Comparison of ENCODE assay signal across 15 cellular contexts in genomic region chr2:182548031-182548950, GRCh38.
DNase-seq lines count a peak whose midpoint lies in the region; ATAC-seq and TF ChIP-seq lines count a peak whose summit lies in the region.
"Had no signal": no experiment of that assay in that cellular context is flagged by ENCODE, and none has a peak within 500 bp of the region (broad histone marks: within the 10 kb centered on the region; RNA-seq: fewer than 3 reads in every experiment).

No MANE protein-coding gene starts in this region.

- CTCF ChIA-PET in WTC11 (lab: Charles Lee), result no interaction called here

- no peak overlapping the region for H3K27ac Mint-ChIP-seq in WTC11
- H3K27ac Mint-ChIP-seq: endodermal cell had no signal

- no peak for DNase-seq in WTC11 (ENCODE audit: low spot score)
- no peak for DNase-seq in coronary artery (ENCODE audit: low spot score)
- no peak for DNase-seq in left ventricle myocardium superior
- peak; percentile 7 for DNase-seq in smooth muscle cell of the brain vasculature (ENCODE audit: low read depth, low spot score)
- DNase-seq in glomerular visceral epithelial cell (ENCODE audit: extremely low spot score), result no peak
- DNase-seq: activated effector memory CD4-positive, alpha-beta T cell treated with anti-CD3 and anti-CD28 coated beads, Interleukin-2, amount 50 U/mL, for 16 hours; endodermal cell; islet precursor cell; KBM-7; NCI-H1092; NCI-H748 treated with DMSO at 0.1 percent for 48 hours had no signal

- peaks cover 3% of the 10 kb centered on the region; the same call in 1 of the 2 replicates for H3K9me3 Mint-ChIP-seq in WTC11
- H3K9me3 Mint-ChIP-seq: endodermal cell had no signal

- peaks cover 18% of the 10 kb centered on the region for H3K4me1 Mint-ChIP-seq in WTC11

- H3K36me3 Mint-ChIP-seq in WTC11, result no peaks in the 10 kb centered on the region

- peak overlapping the region; percentile 24 to 35 for H3K27ac ChIP-seq in coronary artery
- H3K27ac ChIP-seq: VCaP had no signal

- intact Hi-C loops in left ventricle myocardium superior (cut with micrococcal nuclease), result loop anchor here (10.0 kb wide), 1 partner anchor 107 kb away; no protein-coding TSS in a partner anchor

- ATAC-seq in WTC11, result peak; percentile 56; the same call in 1 of the 2 replicates
- peak; percentile 75 for ATAC-seq in left ventricle myocardium superior
- ATAC-seq in HG02870 (IDR thresholded peaks at IDR 0.05; ENCODE audit: unreplicated experiment), result no peak
- ATAC-seq in HG02642 (IDR thresholded peaks at IDR 0.05; ENCODE audit: poor library complexity, unreplicated experiment), result no peak
- ATAC-seq: Panc1 had no signal

- no peak overlapping the region for H3K4me3 Mint-ChIP-seq in WTC11
- H3K4me3 Mint-ChIP-seq: endodermal cell had no signal

- H3K4me3 ChIP-seq in coronary artery, result peak overlapping the region; percentile 9

- H3K27me3 Mint-ChIP-seq in WTC11 (ENCODE audit: low read depth), result no peaks in the 10 kb centered on the region

- POLR2A ChIA-PET in WTC11 (lab: Charles Lee), result no interaction called here

- TF ChIP-seq CTCF in WTC11 (IDR thresholded peaks at IDR 0.05), result no peak
- no peak for TF ChIP-seq CTCF in coronary artery (IDR thresholded peaks at IDR 0.05)

TF ChIP-seq in WTC11, 78 proteins besides CTCF, POLR2A, EP300 and RAD21:
- TF ChIP-seq KAT7 (CRISPR knock-in tag; IDR thresholded peaks at IDR 0.05; ENCODE audit: borderline replicate concordance) (no peak), TEAD4 (CRISPR knock-in tag; IDR thresholded peaks at IDR 0.05) (no peak), ELF4 (CRISPR knock-in tag; IDR thresholded peaks at IDR 0.05; ENCODE audit: low read depth) (no peak), USF1 (CRISPR knock-in tag; IDR thresholded peaks at IDR 0.05) (no peak), AR (CRISPR knock-in tag; IDR thresholded peaks at IDR 0.05) (no peak), NFYB (CRISPR knock-in tag; conservative IDR thresholded peaks at IDR 0.05; ENCODE audit: low read depth) (no peak), STAT6 (CRISPR knock-in tag; conservative IDR thresholded peaks at IDR 0.05; ENCODE audit: low read depth) (no peak), E2F5 (CRISPR knock-in tag; IDR thresholded peaks at IDR 0.05) (no peak), GRHL2 (CRISPR knock-in tag; IDR thresholded peaks at IDR 0.05; ENCODE audit: insufficient replicate concordance, severe bottlenecking) (no peak), ZNF121 (CRISPR knock-in tag; IDR thresholded peaks at IDR 0.05) (no peak)

Comparison
In these comparisons a context has a peak if more than half of its experiments do, and no peak if none do; other contexts are left out.
1. ATAC-seq: peak in WTC11 (single experiment) and left ventricle myocardium superior (single experiment); none in HG02870 (single experiment) and HG02642 (single experiment).